In the genomic region with DNA sequence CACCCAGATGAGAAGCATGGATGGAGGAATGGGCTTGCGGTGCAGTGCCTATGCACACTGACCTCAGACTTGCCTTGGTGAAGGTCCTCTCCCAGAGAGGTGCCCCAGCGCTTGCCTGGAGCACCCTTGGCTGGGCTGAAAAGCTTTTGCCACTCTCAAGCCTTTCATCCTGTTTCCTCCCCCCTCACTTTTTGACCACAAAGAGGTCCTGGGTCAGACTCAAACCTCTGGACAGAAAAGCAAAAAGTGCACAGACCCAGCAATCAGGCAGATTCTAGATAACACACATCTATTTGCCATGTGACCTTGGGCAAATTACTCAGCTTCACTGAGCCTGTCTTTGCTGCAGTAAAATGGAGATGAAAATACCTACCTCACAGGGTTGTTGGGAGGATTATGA, we compare ENCODE assay signal across 20 cellular contexts. TPM values are rescaled to one million over a fixed set of nuclear protein-coding genes. Genes with fewer than 3 reads are reported as not detected.
A peak's percentile ranks its signal among the peaks of the same experiment; 100 is the strongest.
DNase-seq lines count a peak whose midpoint lies in the region; ATAC-seq and TF ChIP-seq lines count a peak whose summit lies in the region.
"Had no signal": no experiment of that assay in that cellular context is flagged by ENCODE, and none has a peak within 500 bp of the region (broad histone marks: within the 10 kb centered on the region; RNA-seq: fewer than 3 reads in every experiment).

No MANE protein-coding gene starts in this region.

- H3K27ac Mint-ChIP-seq in activated T-cell treated with anti-CD3 and anti-CD28 coated beads, Interleukin-2, amount 50 U/mL, for 24 hours: peak overlapping the region; percentile 67
- H3K27ac Mint-ChIP-seq in activated CD8-positive, alpha-beta T cell treated with anti-CD3 and anti-CD28 coated beads for 36 hours: peak overlapping the region; percentile 17
- peak overlapping the region in 2 of 3 experiments; percentile 63 to 91 for H3K27ac Mint-ChIP-seq in nephron
- H3K27ac Mint-ChIP-seq: activated CD8-positive, alpha-beta memory T cell treated with anti-CD3 and anti-CD28 coated beads, Interleukin-2, amount 10 ng/mL, durations not matched to agents 7 days and 5 days; B cell had no signal

- CTCF ChIA-PET in activated CD8-positive, alpha-beta T cell treated with anti-CD3 and anti-CD28 coated beads for 36 hours (lab: Charles Lee): no interaction called here

- H3K9me3 Mint-ChIP-seq in activated T-cell treated with anti-CD3 and anti-CD28 coated beads, Interleukin-2, amount 50 U/mL, for 24 hours: no peaks in the 10 kb centered on the region
- H3K9me3 Mint-ChIP-seq in activated CD8-positive, alpha-beta T cell treated with anti-CD3 and anti-CD28 coated beads for 36 hours: no peaks in the 10 kb centered on the region
- H3K9me3 Mint-ChIP-seq in nephron: no peaks in the 10 kb centered on the region

- no peak overlapping the region for H3K4me3 Mint-ChIP-seq in activated T-cell treated with anti-CD3 and anti-CD28 coated beads, Interleukin-2, amount 50 U/mL, for 24 hours
- H3K4me3 Mint-ChIP-seq in activated CD8-positive, alpha-beta T cell treated with anti-CD3 and anti-CD28 coated beads for 36 hours: no peak overlapping the region
- no peak overlapping the region for H3K4me3 Mint-ChIP-seq in nephron
- H3K4me3 Mint-ChIP-seq: activated CD8-positive, alpha-beta memory T cell treated with anti-CD3 and anti-CD28 coated beads, Interleukin-2, amount 10 ng/mL, durations not matched to agents 7 days and 5 days; B cell had no signal

- POLR2A ChIA-PET in activated CD8-positive, alpha-beta T cell treated with anti-CD3 and anti-CD28 coated beads for 36 hours (lab: Charles Lee): no interaction called here

- no peaks in the 10 kb centered on the region for H3K27me3 Mint-ChIP-seq in activated T-cell treated with anti-CD3 and anti-CD28 coated beads, Interleukin-2, amount 50 U/mL, for 24 hours
- H3K27me3 Mint-ChIP-seq in activated CD8-positive, alpha-beta T cell treated with anti-CD3 and anti-CD28 coated beads for 36 hours: no peaks in the 10 kb centered on the region
- no peaks in the 10 kb centered on the region for H3K27me3 Mint-ChIP-seq in nephron (ENCODE audit: low read depth)
- H3K27me3 Mint-ChIP-seq: activated CD8-positive, alpha-beta memory T cell treated with anti-CD3 and anti-CD28 coated beads, Interleukin-2, amount 10 ng/mL, durations not matched to agents 7 days and 5 days; B cell had no signal

- peaks cover 43% of the 10 kb centered on the region for H3K36me3 Mint-ChIP-seq in activated T-cell treated with anti-CD3 and anti-CD28 coated beads, Interleukin-2, amount 50 U/mL, for 24 hours (ENCODE audit: low read depth)
- H3K36me3 Mint-ChIP-seq in activated CD8-positive, alpha-beta T cell treated with anti-CD3 and anti-CD28 coated beads for 36 hours (ENCODE audit: low read depth): peaks cover 21% of the 10 kb centered on the region
- peaks cover 5% of the 10 kb centered on the region for H3K36me3 Mint-ChIP-seq in nephron (ENCODE audit: low read depth)

- ATAC-seq in activated CD8-positive, alpha-beta T cell treated with anti-CD3 and anti-CD28 coated beads for 36 hours: no peak
- no peak for ATAC-seq in GM18868 (IDR thresholded peaks at IDR 0.05; ENCODE audit: unreplicated experiment)
- ATAC-seq: activated CD8-positive, alpha-beta memory T cell treated with anti-CD3 and anti-CD28 coated beads, Interleukin-2, amount 10 ng/mL, durations not matched to agents 7 days and 5 days had no signal

- intact Hi-C loops in activated CD8-positive, alpha-beta T cell treated with anti-CD3 and anti-CD28 coated beads for 36 hours (cut with micrococcal nuclease): no loop called here

- TF ChIP-seq POLR2A in GM19099 (IDR thresholded peaks at IDR 0.05; ENCODE audit: extremely low read depth, insufficient read length, low read depth): peak; percentile 4

- H3K4me1 Mint-ChIP-seq in activated T-cell treated with anti-CD3 and anti-CD28 coated beads, Interleukin-2, amount 50 U/mL, for 24 hours (ENCODE audit: low read depth): peaks cover 24% of the 10 kb centered on the region
- H3K4me1 Mint-ChIP-seq in activated CD8-positive, alpha-beta T cell treated with anti-CD3 and anti-CD28 coated beads for 36 hours (ENCODE audit: low read depth): peaks cover 17% of the 10 kb centered on the region
- H3K4me1 Mint-ChIP-seq in nephron: peaks cover 20% of the 10 kb centered on the region

- no peak for TF ChIP-seq CTCF in activated CD8-positive, alpha-beta T cell treated with anti-CD3 and anti-CD28 coated beads for 36 hours (IDR thresholded peaks at IDR 0.05)
- no peak for TF ChIP-seq CTCF in nephron (IDR thresholded peaks at IDR 0.05; ENCODE audit: unreplicated experiment in 3 of 3)

- no peak for DNase-seq in activated T-cell treated with anti-CD3 and anti-CD28 coated beads, Interleukin-2, amount 50 U/mL, for 24 hours
- DNase-seq in activated T-cell treated with anti-CD3 and anti-CD28 coated beads, Interleukin-2, amount 50 U/mL, for 1 hour: no peak
- DNase-seq in activated CD8-positive, alpha-beta T cell treated with anti-CD3 and anti-CD28 coated beads for 36 hours: no peak
- DNase-seq in HT-29 (ENCODE audit: low spot score) (no peak), SIG-M5 treated with dmso at 0.1 percent for 504 hours (lab: John Stamatoyannopoulos, UW; ENCODE audit: unreplicated experiment) (no peak)
- DNase-seq: activated CD4-positive, alpha-beta T cell treated with anti-CD3 and anti-CD28 coated beads for 1 hour; activated CD8-positive, alpha-beta memory T cell treated with anti-CD3 and anti-CD28 coated beads, Interleukin-2, amount 10 ng/mL, durations not matched to agents 7 days and 5 days; KG1; mammary epithelial cell; MV-4-11; NCI-H187; NCI-H69; stimulated activated CD4-positive, alpha-beta T cell treated with anti-CD3 and anti-CD28 coated beads, Interleukin-12 subunit alpha, Interleukin-12 subunit beta, amount 100 ng/mL, for 4 hours; stimulated activated CD4-positive, alpha-beta T cell treated with anti-CD3 and anti-CD28 coated beads, Interleukin-4, amount 100 ng/mL, for 4 hours; stomach; SW 1271 had no signal

RNA-seq across cellular contexts. Expression of a gene that starts 7.3 kb away (rescaled TPM):
- 10 to 100 TPM; 19.4 to 19.5 TPM for total RNA-seq in activated CD8-positive, alpha-beta T cell treated with anti-CD3 and anti-CD28 coated beads for 36 hours
- total RNA-seq in HT-29 (2014; rRNA removed; shearing (Covaris generic)): 11.7 TPM in 2 replicates

RNA-seq across cellular contexts. Expression of a gene that starts 48.4 kb away (rescaled TPM):
- total RNA-seq in activated CD8-positive, alpha-beta T cell treated with anti-CD3 and anti-CD28 coated beads for 36 hours: under 1 TPM; 0.38 to 0.83 TPM
- 0.44 TPM in 1 of 2 replicates, not detected in the other for total RNA-seq in HT-29 (2014; rRNA removed; shearing (Covaris generic))

RNA-seq across cellular contexts. Expression of a gene that starts 53.9 kb away (rescaled TPM):
- total RNA-seq in activated CD8-positive, alpha-beta T cell treated with anti-CD3 and anti-CD28 coated beads for 36 hours: 10 to 100 TPM; 11.4 to 11.6 TPM
- total RNA-seq in HT-29 (2014; rRNA removed; shearing (Covaris generic)): 4.4 and 7.4 TPM in 2 replicates

Comparison
In these comparisons a context has a peak if more than half of its experiments do, and no peak if none do; other contexts are left out.
1. H3K27ac Mint-ChIP-seq: peak in every context shown above with its lines; median percentile 77 in nephron; 67 in activated T-cell treated with anti-CD3 and anti-CD28 coated beads, Interleukin-2, amount 50 U/mL, for 24 hours; 17 in activated CD8-positive, alpha-beta T cell treated with anti-CD3 and anti-CD28 coated beads for 36 hours.